In the genomic region with DNA sequence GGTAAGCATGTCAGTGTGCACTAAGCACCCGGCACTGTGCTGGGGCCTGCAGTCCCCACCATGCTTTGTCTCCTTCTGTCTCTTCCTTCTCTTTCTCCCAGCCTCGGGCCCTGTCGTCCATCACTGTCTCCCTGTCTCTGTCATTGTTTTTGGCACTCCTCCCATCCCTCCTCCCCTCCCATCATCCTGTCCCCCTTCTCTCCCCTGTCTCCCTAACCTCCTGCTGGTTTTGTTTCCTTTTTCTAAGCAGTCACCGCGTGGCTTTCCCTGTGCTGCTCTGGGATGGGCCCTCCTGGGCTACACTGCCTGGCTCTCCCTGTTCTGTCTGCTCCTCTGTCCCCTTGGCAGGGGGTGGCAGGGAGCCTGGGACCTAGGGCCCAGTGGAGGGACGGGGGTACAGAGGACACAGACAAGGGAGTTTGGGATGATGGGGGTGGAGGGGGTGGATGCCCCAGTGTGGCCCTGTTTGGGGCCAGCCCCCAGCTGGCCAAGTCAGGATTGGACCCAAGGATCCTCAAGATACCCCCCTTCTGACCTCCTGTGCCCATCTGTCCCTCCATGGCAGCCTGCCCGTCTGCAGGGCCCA, we compare ENCODE assay signal across 2 cellular contexts.
TF ChIP-seq lines count a peak whose summit lies in the region.

No MANE protein-coding gene starts in this region.

TF ChIP-seq in HEK293, 187 proteins besides CTCF, POLR2A, EP300 and RAD21:
- TF ChIP-seq OSR2 (tag by site-specific recombination; IDR thresholded peaks at IDR 0.05) (no peak), ZEB2 (tag by site-specific recombination; IDR thresholded peaks at IDR 0.05) (no peak), ZIC2 (tag by site-specific recombination; IDR thresholded peaks at IDR 0.05) (peak; percentile 73), ZNF169 (tag by site-specific recombination; IDR thresholded peaks at IDR 0.05) (no peak), ZNF571 (tag by site-specific recombination; IDR thresholded peaks at IDR 0.05) (no peak), KLF7 (tag by site-specific recombination; IDR thresholded peaks at IDR 0.05; ENCODE audit: borderline replicate concordance) (no peak)

TF ChIP-seq in GM12878, 131 proteins besides CTCF, POLR2A, EP300 and RAD21:
- no peak for TF ChIP-seq CHD1 (IDR thresholded peaks at IDR 0.05; ENCODE audit: low read depth, low read length)
- TF ChIP-seq ZZZ3 (IDR thresholded peaks at IDR 0.05; ENCODE audit: control insufficient read depth, insufficient read length, low read depth) = no peak
- TF ChIP-seq TCF12 (IDR thresholded peaks at IDR 0.05; ENCODE audit: low read depth, low read length) = no peak
- no peak for TF ChIP-seq MTA3 (IDR thresholded peaks at IDR 0.05; ENCODE audit: borderline replicate concordance, low read length)
- TF ChIP-seq, protein P1, sequence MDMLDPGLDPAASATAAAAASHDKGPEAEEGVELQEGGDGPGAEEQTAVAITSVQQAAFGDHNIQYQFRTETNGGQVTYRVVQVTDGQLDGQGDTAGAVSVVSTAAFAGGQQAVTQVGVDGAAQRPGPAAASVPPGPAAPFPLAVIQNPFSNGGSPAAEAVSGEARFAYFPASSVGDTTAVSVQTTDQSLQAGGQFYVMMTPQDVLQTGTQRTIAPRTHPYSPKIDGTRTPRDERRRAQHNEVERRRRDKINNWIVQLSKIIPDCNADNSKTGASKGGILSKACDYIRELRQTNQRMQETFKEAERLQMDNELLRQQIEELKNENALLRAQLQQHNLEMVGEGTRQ (IDR thresholded peaks at IDR 0.05; ENCODE audit: borderline replicate concordance, low read depth, low read length) = no peak
- TF ChIP-seq, protein P2, sequence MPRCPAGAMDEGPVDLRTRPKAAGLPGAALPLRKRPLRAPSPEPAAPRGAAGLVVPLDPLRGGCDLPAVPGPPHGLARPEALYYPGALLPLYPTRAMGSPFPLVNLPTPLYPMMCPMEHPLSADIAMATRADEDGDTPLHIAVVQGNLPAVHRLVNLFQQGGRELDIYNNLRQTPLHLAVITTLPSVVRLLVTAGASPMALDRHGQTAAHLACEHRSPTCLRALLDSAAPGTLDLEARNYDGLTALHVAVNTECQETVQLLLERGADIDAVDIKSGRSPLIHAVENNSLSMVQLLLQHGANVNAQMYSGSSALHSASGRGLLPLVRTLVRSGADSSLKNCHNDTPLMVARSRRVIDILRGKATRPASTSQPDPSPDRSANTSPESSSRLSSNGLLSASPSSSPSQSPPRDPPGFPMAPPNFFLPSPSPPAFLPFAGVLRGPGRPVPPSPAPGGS (IDR thresholded peaks at IDR 0.05; ENCODE audit: borderline replicate concordance, insufficient read depth, low read depth, low read length, poor library complexity, severe bottlenecking) = no peak
- TF ChIP-seq YBX1 (IDR thresholded peaks at IDR 0.05) = no peak
- TF ChIP-seq CHD2 (IDR thresholded peaks at IDR 0.05; ENCODE audit: borderline replicate concordance, low read depth, low read length) = no peak
- TF ChIP-seq IRF4 (IDR thresholded peaks at IDR 0.05; ENCODE audit: low read depth, low read length) = no peak
- no peak for TF ChIP-seq STAT1 (conservative IDR thresholded peaks at IDR 0.05)
- TF ChIP-seq RUNX3 (IDR thresholded peaks at IDR 0.05; ENCODE audit: low read length) = no peak
- TF ChIP-seq GABPA (IDR thresholded peaks at IDR 0.05; ENCODE audit: low read depth) = no peak
- TF ChIP-seq RAD51 (IDR thresholded peaks at IDR 0.05) = no peak
- TF ChIP-seq SUZ12 (IDR thresholded peaks at IDR 0.05; ENCODE audit: unreplicated experiment) = no peak
- TF ChIP-seq POLR2AphosphoS2 (IDR thresholded peaks at IDR 0.05; ENCODE audit: low read depth, low read length) = no peak
- TF ChIP-seq ZNF207 (IDR thresholded peaks at IDR 0.05; ENCODE audit: borderline replicate concordance) = no peak
